Comparison of ENCODE assay signal across 16 cellular contexts in the genomic region with DNA sequence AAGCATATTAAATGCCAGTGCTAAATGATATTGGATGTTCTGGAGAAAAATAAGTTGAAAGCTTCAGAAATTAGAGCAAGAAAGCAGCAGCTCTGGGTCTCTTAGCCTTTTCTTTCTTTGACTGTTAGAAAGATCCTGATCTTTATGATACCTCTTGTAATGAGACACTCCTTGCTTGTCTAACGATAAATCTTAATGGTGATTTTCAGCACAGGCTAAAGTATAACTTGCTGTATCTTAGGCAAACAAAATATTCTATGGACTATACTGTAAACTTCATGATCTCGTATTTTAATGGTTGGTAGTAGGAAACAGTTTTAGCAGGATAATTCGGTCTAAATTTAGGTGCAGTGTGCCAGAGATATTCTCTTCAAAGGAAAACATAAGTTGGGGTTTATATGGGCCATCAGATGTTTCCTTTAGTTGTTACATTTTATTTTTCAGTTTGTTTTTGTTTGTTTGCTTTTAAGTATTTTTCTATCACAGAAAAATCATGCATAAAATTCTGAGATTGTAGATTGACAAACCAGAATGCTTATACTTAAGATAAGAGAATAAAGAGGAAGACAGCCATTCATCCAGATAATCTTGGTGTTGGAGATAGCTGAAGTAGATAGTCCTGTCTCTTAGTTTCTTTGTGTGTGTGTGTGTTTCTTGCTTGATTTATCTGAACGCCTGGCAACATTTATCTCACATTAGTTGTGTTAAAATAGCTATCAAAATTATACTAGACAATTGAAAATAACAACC.
A peak's percentile ranks its signal among the peaks of the same experiment; 100 is the strongest.
DNase-seq lines count a peak whose midpoint lies in the region; ATAC-seq, FAIRE-seq and TF ChIP-seq lines count a peak whose summit lies in the region.
"Had no signal": no experiment of that assay in that cellular context is flagged by ENCODE, and none has a peak within 500 bp of the region (broad histone marks: within the 10 kb centered on the region; RNA-seq: fewer than 3 reads in every experiment).

No MANE protein-coding gene starts in this region.

- peaks cover 67% of the 10 kb centered on the region for H3K79me2 ChIP-seq in OCI-LY1 (ENCODE audit: insufficient read depth, low read length)

- peak overlapping the region; percentile 80 for H3K27ac ChIP-seq in OCI-LY1 (ENCODE audit: low read depth, low read length, poor library complexity, severe bottlenecking)
- H3K27ac ChIP-seq: brain microvascular endothelial cell, RWPE1, tibial artery had no signal

- peaks cover 53% of the 10 kb centered on the region for H3K4me1 Mint-ChIP-seq in activated naive CD4-positive, alpha-beta T cell treated with anti-CD3 and anti-CD28 coated beads, Interleukin-2, amount 50 U/mL, for 24 hours
- peaks cover 42% of the 10 kb centered on the region for H3K4me1 Mint-ChIP-seq in activated naive CD4-positive, alpha-beta T cell treated with anti-CD3 and anti-CD28 coated beads, Interleukin-2, amount 10 ng/mL, durations not matched to agents 7 days and 5 days

- H3K9me3 Mint-ChIP-seq in activated naive CD4-positive, alpha-beta T cell treated with anti-CD3 and anti-CD28 coated beads, Interleukin-2, amount 50 U/mL, for 24 hours = no peaks in the 10 kb centered on the region
- H3K9me3 Mint-ChIP-seq in activated naive CD4-positive, alpha-beta T cell treated with anti-CD3 and anti-CD28 coated beads, Interleukin-2, amount 10 ng/mL, durations not matched to agents 7 days and 5 days = no peaks in the 10 kb centered on the region
- H3K9me3 Mint-ChIP-seq: activated CD4-positive, alpha-beta memory T cell treated with anti-CD3 and anti-CD28 coated beads for 36 hours had no signal

- H3K4me1 ChIP-seq in OCI-LY1 (ENCODE audit: insufficient read depth, low read length, severe bottlenecking) = peaks cover 60% of the 10 kb centered on the region

- H4K20me1 ChIP-seq in OCI-LY1 (ENCODE audit: insufficient read depth, low read length) = no peaks in the 10 kb centered on the region

- peak overlapping the region; percentile 53 for H3K9ac ChIP-seq in OCI-LY1 (ENCODE audit: low read length)

- H3K36me3 Mint-ChIP-seq in activated naive CD4-positive, alpha-beta T cell treated with anti-CD3 and anti-CD28 coated beads, Interleukin-2, amount 50 U/mL, for 24 hours = peaks cover 7% of the 10 kb centered on the region
- H3K36me3 Mint-ChIP-seq in activated naive CD4-positive, alpha-beta T cell treated with anti-CD3 and anti-CD28 coated beads, Interleukin-2, amount 10 ng/mL, durations not matched to agents 7 days and 5 days = peaks cover 13% of the 10 kb centered on the region

- peak overlapping the region; percentile 44 for H3K4me3 ChIP-seq in OCI-LY1 (ENCODE audit: low read depth, low read length, poor library complexity, severe bottlenecking)
- H3K4me3 ChIP-seq: tibial artery had no signal

- no peaks in the 10 kb centered on the region for H3K9me2 ChIP-seq in OCI-LY1 (ENCODE audit: low read depth, low read length)

- CTCF ChIA-PET in activated naive CD4-positive, alpha-beta T cell treated with anti-CD3 and anti-CD28 coated beads, Interleukin-2, amount 10 ng/mL, durations not matched to agents 7 days and 5 days (lab: Charles Lee) = no interaction called here

- no peak for DNase-seq in activated naive CD4-positive, alpha-beta T cell treated with anti-CD3 and anti-CD28 coated beads, Interleukin-2, amount 10 ng/mL, durations not matched to agents 7 days and 5 days
- DNase-seq in inferior parietal cortex (ENCODE audit: extremely low spot score) = peak; percentile 29
- DNase-seq in urothelium cell line (ENCODE audit: low spot score) = no peak
- DNase-seq in UCSD-AML1 (lab: John Stamatoyannopoulos, UW; ENCODE audit: unreplicated experiment) = no peak
- DNase-seq: ACHN; activated CD4-positive, alpha-beta memory T cell treated with anti-CD3 and anti-CD28 coated beads for 36 hours; activated effector memory CD4-positive, alpha-beta T cell treated with anti-CD3 and anti-CD28 coated beads, Interleukin-2, amount 50 U/mL, for 16 hours; brain microvascular endothelial cell; Kasumi-1; tibial artery had no signal

- no peaks in the 10 kb centered on the region for H3K27me3 Mint-ChIP-seq in activated naive CD4-positive, alpha-beta T cell treated with anti-CD3 and anti-CD28 coated beads, Interleukin-2, amount 50 U/mL, for 24 hours
- H3K27me3 Mint-ChIP-seq in activated naive CD4-positive, alpha-beta T cell treated with anti-CD3 and anti-CD28 coated beads, Interleukin-2, amount 10 ng/mL, durations not matched to agents 7 days and 5 days = no peaks in the 10 kb centered on the region
- H3K27me3 Mint-ChIP-seq: activated CD4-positive, alpha-beta memory T cell treated with anti-CD3 and anti-CD28 coated beads for 36 hours had no signal

- H3K36me3 ChIP-seq in OCI-LY1 (ENCODE audit: insufficient read depth, low read length) = peaks cover 13% of the 10 kb centered on the region
- H3K36me3 ChIP-seq: brain microvascular endothelial cell, tibial artery had no signal

- no peaks in the 10 kb centered on the region for H3F3A ChIP-seq in OCI-LY1 (ENCODE audit: insufficient read depth, low read length)

- peak overlapping the region; percentile 68 for H3K27ac Mint-ChIP-seq in activated naive CD4-positive, alpha-beta T cell treated with anti-CD3 and anti-CD28 coated beads, Interleukin-2, amount 50 U/mL, for 24 hours
- no peak overlapping the region for H3K27ac Mint-ChIP-seq in activated naive CD4-positive, alpha-beta T cell treated with anti-CD3 and anti-CD28 coated beads, Interleukin-2, amount 10 ng/mL, durations not matched to agents 7 days and 5 days
- H3K27ac Mint-ChIP-seq: activated CD4-positive, alpha-beta memory T cell treated with anti-CD3 and anti-CD28 coated beads for 36 hours had no signal

- no peaks in the 10 kb centered on the region for H3K9me3 ChIP-seq in OCI-LY1 (ENCODE audit: low read length)
- H3K9me3 ChIP-seq: tibial artery had no signal

- H3K4me3 Mint-ChIP-seq in activated naive CD4-positive, alpha-beta T cell treated with anti-CD3 and anti-CD28 coated beads, Interleukin-2, amount 50 U/mL, for 24 hours = peak overlapping the region; percentile 2
- H3K4me3 Mint-ChIP-seq in activated naive CD4-positive, alpha-beta T cell treated with anti-CD3 and anti-CD28 coated beads, Interleukin-2, amount 10 ng/mL, durations not matched to agents 7 days and 5 days = no peak overlapping the region
- H3K4me3 Mint-ChIP-seq: activated CD4-positive, alpha-beta memory T cell treated with anti-CD3 and anti-CD28 coated beads for 36 hours had no signal

- no peaks in the 10 kb centered on the region for H3K27me3 ChIP-seq in OCI-LY1 (ENCODE audit: insufficient read depth, low read length)
- H3K27me3 ChIP-seq: brain microvascular endothelial cell, tibial artery had no signal

- FAIRE-seq in urothelium cell line (lab: Jason Lieb, UNC) = peak; percentile 73
- FAIRE-seq: endothelial cell of umbilical vein had no signal

- H3K4me2 ChIP-seq in OCI-LY1 (ENCODE audit: low read length) = peak overlapping the region; percentile 66

- TF ChIP-seq CTCF in OCI-LY1 (IDR thresholded peaks at IDR 0.05; ENCODE audit: low read length) = no peak

- no peak overlapping the region for H2AFZ ChIP-seq in OCI-LY1 (ENCODE audit: low read length)

- ATAC-seq in GM19463 (IDR thresholded peaks at IDR 0.05; ENCODE audit: unreplicated experiment) = no peak
- no peak for ATAC-seq in GM18868 (IDR thresholded peaks at IDR 0.05; ENCODE audit: unreplicated experiment)
